In the genomic region with DNA sequence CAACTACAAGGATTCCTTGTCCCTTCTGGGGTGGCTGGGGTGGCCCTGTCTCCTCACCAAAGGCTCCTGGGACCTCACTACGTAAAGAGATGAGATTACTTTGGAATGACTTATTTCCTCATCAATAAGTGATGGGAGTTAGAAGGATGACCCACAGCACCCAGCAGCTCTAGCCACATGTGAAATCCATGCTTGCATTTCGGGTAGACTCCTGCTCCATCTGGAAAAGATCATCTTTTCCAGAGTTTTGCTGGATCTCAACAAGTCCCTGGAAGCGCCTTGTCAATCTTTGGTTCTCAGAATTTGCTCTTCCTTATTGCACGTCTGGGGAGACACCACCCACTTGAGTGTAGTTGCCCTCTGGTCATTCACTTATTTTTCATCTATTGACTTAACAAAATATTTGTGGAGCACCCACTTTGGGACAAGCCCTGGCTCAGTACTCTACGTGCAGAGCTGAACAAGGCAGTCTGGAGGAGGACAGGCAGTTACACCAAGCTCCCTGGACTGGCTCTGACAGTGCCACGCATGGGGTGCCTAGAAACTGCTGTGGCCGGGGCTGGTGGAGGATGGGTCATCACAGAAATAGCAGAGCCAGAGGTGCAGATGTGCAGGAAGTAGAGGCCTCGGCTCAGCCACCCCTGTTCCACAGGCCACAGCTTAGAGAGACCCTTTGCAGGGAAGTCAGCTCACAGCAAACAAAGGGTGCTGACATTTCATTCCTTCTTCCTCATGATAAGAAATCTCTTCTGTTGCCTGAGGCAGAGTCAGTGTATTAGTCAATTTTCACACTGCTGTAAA, we compare ENCODE assay signal across 9 cellular contexts.
DNase-seq lines count a peak whose midpoint lies in the region; ATAC-seq and TF ChIP-seq lines count a peak whose summit lies in the region.
"Had no signal": no experiment of that assay in that cellular context is flagged by ENCODE, and none has a peak within 500 bp of the region (broad histone marks: within the 10 kb centered on the region; RNA-seq: fewer than 3 reads in every experiment).

No MANE protein-coding gene starts in this region.

- peak; percentile 88 for ATAC-seq in DND-41 (ENCODE audit: insufficient read depth, low read depth)
- peak; percentile 87 for ATAC-seq in HG02588 (IDR thresholded peaks at IDR 0.05; ENCODE audit: unreplicated experiment)
- ATAC-seq in left colon, result peak; percentile 89

- H3K4me1 ChIP-seq in DND-41 (ENCODE audit: insufficient read depth, low read length) (no peaks in the 10 kb centered on the region), SJCRH30 (peaks cover 48% of the 10 kb centered on the region)

- H4K20me1 ChIP-seq in DND-41 (ENCODE audit: insufficient read depth, low read length), result no peaks in the 10 kb centered on the region

- H3K79me2 ChIP-seq in DND-41 (ENCODE audit: insufficient read depth, low read length), result no peaks in the 10 kb centered on the region

- H2AFZ ChIP-seq in DND-41 (ENCODE audit: low read depth, low read length), result no peak overlapping the region

- H3K9ac ChIP-seq in DND-41 (ENCODE audit: low read depth, low read length), result no peak overlapping the region

- H3K27ac ChIP-seq in DND-41 (ENCODE audit: low read length), result no peak overlapping the region
- H3K27ac ChIP-seq in SJCRH30, result no peak overlapping the region

- H3K27me3 Mint-ChIP-seq in activated CD4-positive, alpha-beta T cell treated with anti-CD3 and anti-CD28 coated beads, Interleukin-2, amount 10 ng/mL, durations not matched to agents 7 days and 5 days, result no peaks in the 10 kb centered on the region
- H3K27me3 Mint-ChIP-seq in activated CD4-positive, alpha-beta memory T cell treated with anti-CD3 and anti-CD28 coated beads for 36 hours, result peaks cover 3% of the 10 kb centered on the region
- H3K27me3 Mint-ChIP-seq: activated naive CD4-positive, alpha-beta T cell treated with anti-CD3 and anti-CD28 coated beads, Interleukin-2, amount 50 U/mL, for 24 hours had no signal

- H3K9me3 ChIP-seq in DND-41 (ENCODE audit: insufficient read depth, low read length, severe bottlenecking) (no peaks in the 10 kb centered on the region), SJCRH30 (replicated peaks) (no peaks in the 10 kb centered on the region)

- no peaks in the 10 kb centered on the region for H3K36me3 Mint-ChIP-seq in activated CD4-positive, alpha-beta T cell treated with anti-CD3 and anti-CD28 coated beads, Interleukin-2, amount 10 ng/mL, durations not matched to agents 7 days and 5 days (ENCODE audit: low read depth)
- no peaks in the 10 kb centered on the region for H3K36me3 Mint-ChIP-seq in activated CD4-positive, alpha-beta memory T cell treated with anti-CD3 and anti-CD28 coated beads for 36 hours

- no peak for TF ChIP-seq CTCF in DND-41 (IDR thresholded peaks at IDR 0.05; ENCODE audit: borderline replicate concordance, extremely low read depth, low read length, poor library complexity, severe bottlenecking)

- POLR2A ChIA-PET in activated CD4-positive, alpha-beta T cell treated with anti-CD3 and anti-CD28 coated beads, Interleukin-2, amount 10 ng/mL, durations not matched to agents 7 days and 5 days (lab: Charles Lee), result no interaction called here
- POLR2A ChIA-PET in activated CD4-positive, alpha-beta memory T cell treated with anti-CD3 and anti-CD28 coated beads for 36 hours (lab: Charles Lee), result no interaction called here

- no peak overlapping the region for H3K4me3 Mint-ChIP-seq in activated CD4-positive, alpha-beta T cell treated with anti-CD3 and anti-CD28 coated beads, Interleukin-2, amount 10 ng/mL, durations not matched to agents 7 days and 5 days
- no peak overlapping the region for H3K4me3 Mint-ChIP-seq in activated CD4-positive, alpha-beta memory T cell treated with anti-CD3 and anti-CD28 coated beads for 36 hours
- H3K4me3 Mint-ChIP-seq: activated naive CD4-positive, alpha-beta T cell treated with anti-CD3 and anti-CD28 coated beads, Interleukin-2, amount 50 U/mL, for 24 hours had no signal

- H3K27me3 ChIP-seq in DND-41 (ENCODE audit: insufficient read depth, low read length, poor library complexity), result no peaks in the 10 kb centered on the region
- no peaks in the 10 kb centered on the region for H3K27me3 ChIP-seq in SJCRH30

- intact Hi-C loops in left colon (cut with DNase I, micrococcal nuclease), result no loop called here
- intact Hi-C loops in activated CD4-positive, alpha-beta memory T cell treated with anti-CD3 and anti-CD28 coated beads for 36 hours (cut with micrococcal nuclease), result no loop called here

- no peak overlapping the region for H3K27ac Mint-ChIP-seq in activated CD4-positive, alpha-beta T cell treated with anti-CD3 and anti-CD28 coated beads, Interleukin-2, amount 10 ng/mL, durations not matched to agents 7 days and 5 days
- H3K27ac Mint-ChIP-seq in activated CD4-positive, alpha-beta memory T cell treated with anti-CD3 and anti-CD28 coated beads for 36 hours, result no peak overlapping the region
- H3K27ac Mint-ChIP-seq: activated naive CD4-positive, alpha-beta T cell treated with anti-CD3 and anti-CD28 coated beads, Interleukin-2, amount 50 U/mL, for 24 hours had no signal

- no peaks in the 10 kb centered on the region for H3K4me1 Mint-ChIP-seq in activated CD4-positive, alpha-beta T cell treated with anti-CD3 and anti-CD28 coated beads, Interleukin-2, amount 10 ng/mL, durations not matched to agents 7 days and 5 days
- no peaks in the 10 kb centered on the region for H3K4me1 Mint-ChIP-seq in activated CD4-positive, alpha-beta memory T cell treated with anti-CD3 and anti-CD28 coated beads for 36 hours (ENCODE audit: low read depth)
- H3K4me1 Mint-ChIP-seq: activated naive CD4-positive, alpha-beta T cell treated with anti-CD3 and anti-CD28 coated beads, Interleukin-2, amount 50 U/mL, for 24 hours had no signal

- peak; percentile 70 for DNase-seq in DND-41
- DNase-seq in SJCRH30, result peak; percentile 73 to 78
- DNase-seq in left colon, result peak; percentile 64 to 77
- DNase-seq in NCI-H1417 (lab: John Stamatoyannopoulos, UW), result no peak
- no peak for DNase-seq in activated CD4-positive, alpha-beta T cell treated with anti-CD3 and anti-CD28 coated beads, Interleukin-2, amount 10 ng/mL, durations not matched to agents 7 days and 5 days
- DNase-seq in activated CD4-positive, alpha-beta memory T cell treated with anti-CD3 and anti-CD28 coated beads for 36 hours, result no peak
- DNase-seq in activated naive CD4-positive, alpha-beta T cell treated with Interleukin-2 at 50 U/mL for 16 hours, result no peak

- H3K4me2 ChIP-seq in DND-41 (ENCODE audit: insufficient read depth, low read length), result no peak overlapping the region

- CTCF ChIA-PET in activated CD4-positive, alpha-beta T cell treated with anti-CD3 and anti-CD28 coated beads, Interleukin-2, amount 10 ng/mL, durations not matched to agents 7 days and 5 days (lab: Charles Lee), result no interaction called here
- CTCF ChIA-PET in activated CD4-positive, alpha-beta memory T cell treated with anti-CD3 and anti-CD28 coated beads for 36 hours (lab: Charles Lee), result interaction anchor here (0.9 kb wide), 1 partner anchor 40 kb away, joined by 3 read pairs; no protein-coding TSS in a partner anchor

- H3K36me3 ChIP-seq in DND-41 (ENCODE audit: insufficient read depth, low read length) (no peaks in the 10 kb centered on the region), SJCRH30 (no peaks in the 10 kb centered on the region)

- H3K4me3 ChIP-seq in DND-41 (ENCODE audit: low read depth in 1 of 2, low read length in 2 of 2) (no peak overlapping the region), SJCRH30 (no peak overlapping the region)

- H3K9me3 Mint-ChIP-seq in activated CD4-positive, alpha-beta T cell treated with anti-CD3 and anti-CD28 coated beads, Interleukin-2, amount 10 ng/mL, durations not matched to agents 7 days and 5 days, result no peaks in the 10 kb centered on the region
- no peaks in the 10 kb centered on the region for H3K9me3 Mint-ChIP-seq in activated CD4-positive, alpha-beta memory T cell treated with anti-CD3 and anti-CD28 coated beads for 36 hours
- H3K9me3 Mint-ChIP-seq: activated naive CD4-positive, alpha-beta T cell treated with anti-CD3 and anti-CD28 coated beads, Interleukin-2, amount 50 U/mL, for 24 hours had no signal

Comparison
In these comparisons a context has a peak if more than half of its experiments do, and no peak if none do; other contexts are left out.
1. DNase-seq: peak in DND-41 (single experiment), SJCRH30 (2 of 2) and left colon (2 of 2); none in NCI-H1417 (0 of 3), activated CD4-positive, alpha-beta T cell treated with anti-CD3 and anti-CD28 coated beads, Interleukin-2, amount 10 ng/mL, durations not matched to agents 7 days and 5 days (single experiment), activated CD4-positive, alpha-beta memory T cell treated with anti-CD3 and anti-CD28 coated beads for 36 hours (single experiment) and activated naive CD4-positive, alpha-beta T cell treated with Interleukin-2 at 50 U/mL for 16 hours (single experiment).
2. Peak in every context shown above with its lines, with median percentiles within 50 percentile points of each other: ATAC-seq.